In genomic region chr1:182617075-182617429, GRCh38 we compare ENCODE assay signal across 13 cellular contexts. TPM values are rescaled to one million over a fixed set of nuclear protein-coding genes. Genes with fewer than 3 reads are reported as not detected.
DNase-seq lines count a peak whose midpoint lies in the region; ATAC-seq and TF ChIP-seq lines count a peak whose summit lies in the region.
"Had no signal": no experiment of that assay in that cellular context is flagged by ENCODE, and none has a peak within 500 bp of the region (broad histone marks: within the 10 kb centered on the region; RNA-seq: fewer than 3 reads in every experiment).

No MANE protein-coding gene starts in this region.

- H3K27ac Mint-ChIP-seq in activated CD4-positive, alpha-beta T cell treated with anti-CD3 and anti-CD28 coated beads, Interleukin-2, amount 10 ng/mL, durations not matched to agents 7 days and 5 days = peak overlapping the region; percentile 56
- peak overlapping the region; percentile 47 for H3K27ac Mint-ChIP-seq in activated naive CD8-positive, alpha-beta T cell treated with anti-CD3 and anti-CD28 coated beads, Interleukin-2, amount 10 ng/mL, durations not matched to agents 7 days and 5 days

- no peak overlapping the region for H3K9ac ChIP-seq in KMS-11
- H3K9ac ChIP-seq in neuronal stem cell (ENCODE audit: low read depth, low read length, poor library complexity) = no peak overlapping the region

- peak overlapping the region; percentile 78 for H2BK12ac ChIP-seq in neuronal stem cell (ENCODE audit: low read length)

- H3K4me2 ChIP-seq in KMS-11 = peak overlapping the region; percentile 99
- H3K4me2 ChIP-seq in neuronal stem cell (ENCODE audit: insufficient read depth, low read length, poor library complexity, severe bottlenecking) = no peak overlapping the region

- no peak for DNase-seq in activated CD4-positive, alpha-beta T cell treated with anti-CD3 and anti-CD28 coated beads, Interleukin-2, amount 10 ng/mL, durations not matched to agents 7 days and 5 days
- no peak for DNase-seq in activated CD4-positive, alpha-beta T cell treated with anti-CD3 and anti-CD28 coated beads for 4 hours
- DNase-seq in activated naive CD8-positive, alpha-beta T cell treated with anti-CD3 and anti-CD28 coated beads, Interleukin-2, amount 10 ng/mL, durations not matched to agents 7 days and 5 days = no peak
- DNase-seq in neuronal stem cell (ENCODE audit: low spot score) = no peak
- DNase-seq in putamen (ENCODE audit: low spot score) = no peak
- DNase-seq in NCI-H2227 (lab: John Stamatoyannopoulos, UW; ENCODE audit: unreplicated experiment) = no peak
- DNase-seq: effector memory CD4-positive, alpha-beta T cell; spleen had no signal

- TF ChIP-seq CTCF in KMS-11 (conservative IDR thresholded peaks at IDR 0.05; ENCODE audit: low read depth, low read length) = no peak

- no CpG with 5 or more reads among the region's 2 CpGs for WGBS in neuronal stem cell (ENCODE audit: extremely low coverage in 2 of 2, insufficient read length in 2 of 2, insufficient replicate concordance in 1 of 2), 2 donors

- peak overlapping the region; percentile 0; the same call in 1 of the 2 replicates for H3K27ac ChIP-seq in KMS-11
- no peak overlapping the region for H3K27ac ChIP-seq in neuronal stem cell (replicated peaks; ENCODE audit: low read length)
- H3K27ac ChIP-seq: hepatocyte had no signal

- H3K14ac ChIP-seq in neuronal stem cell (ENCODE audit: low read length) = no peak overlapping the region

- H3K9me3 Mint-ChIP-seq in activated CD4-positive, alpha-beta T cell treated with anti-CD3 and anti-CD28 coated beads, Interleukin-2, amount 10 ng/mL, durations not matched to agents 7 days and 5 days = peaks cover 16% of the 10 kb centered on the region
- H3K9me3 Mint-ChIP-seq in activated naive CD8-positive, alpha-beta T cell treated with anti-CD3 and anti-CD28 coated beads, Interleukin-2, amount 10 ng/mL, durations not matched to agents 7 days and 5 days = peaks cover 7% of the 10 kb centered on the region

- no peak overlapping the region for H2BK5ac ChIP-seq in neuronal stem cell (ENCODE audit: low read length)

- H2AFZ ChIP-seq in KMS-11 (ENCODE audit: low read depth) (no peak overlapping the region), neuronal stem cell (ENCODE audit: low read length) (no peak overlapping the region)
- H2AFZ ChIP-seq: hepatocyte had no signal

- peak overlapping the region; percentile 22 for H3K18ac ChIP-seq in neuronal stem cell (ENCODE audit: low read length)

- POLR2A ChIA-PET in activated CD4-positive, alpha-beta T cell treated with anti-CD3 and anti-CD28 coated beads, Interleukin-2, amount 10 ng/mL, durations not matched to agents 7 days and 5 days (lab: Charles Lee) = no interaction called here
- POLR2A ChIA-PET in activated naive CD8-positive, alpha-beta T cell treated with anti-CD3 and anti-CD28 coated beads, Interleukin-2, amount 10 ng/mL, durations not matched to agents 7 days and 5 days (lab: Charles Lee) = interaction anchor here (1.0 to 3.3 kb wide), 2 partner anchors 12 to 223 kb away, joined by 3 to 32 read pairs; partner anchors contain the start of gene RGS16

- CTCF ChIA-PET in activated CD4-positive, alpha-beta T cell treated with anti-CD3 and anti-CD28 coated beads, Interleukin-2, amount 10 ng/mL, durations not matched to agents 7 days and 5 days (lab: Charles Lee) = interaction anchor here (0.9 to 2.6 kb wide), 7 partner anchors 8 to 536 kb away, joined by 3 to 11 read pairs (median 3); partner anchors contain the start of gene RGS16

- no peaks in the 10 kb centered on the region for H3K79me1 ChIP-seq in neuronal stem cell (ENCODE audit: low read depth, low read length)

- no peak overlapping the region for H3K23ac ChIP-seq in neuronal stem cell (ENCODE audit: low read depth, low read length, poor library complexity)

- no peak overlapping the region for H2BK15ac ChIP-seq in neuronal stem cell (ENCODE audit: low read length)

- H3K4me1 ChIP-seq in KMS-11 (ENCODE audit: low read depth, poor library complexity, severe bottlenecking) (peaks cover 71% of the 10 kb centered on the region), neuronal stem cell (ENCODE audit: control insufficient read depth in 2 of 2, insufficient read depth in 1 of 2, low read depth in 1 of 2, low read length in 2 of 2) (peaks cover 31 to 34% of the 10 kb centered on the region in 2 donors)

- peaks cover 40% of the 10 kb centered on the region for H3K4me1 Mint-ChIP-seq in activated CD4-positive, alpha-beta T cell treated with anti-CD3 and anti-CD28 coated beads, Interleukin-2, amount 10 ng/mL, durations not matched to agents 7 days and 5 days
- H3K4me1 Mint-ChIP-seq in activated naive CD8-positive, alpha-beta T cell treated with anti-CD3 and anti-CD28 coated beads, Interleukin-2, amount 10 ng/mL, durations not matched to agents 7 days and 5 days = peaks cover 43% of the 10 kb centered on the region

- no peak overlapping the region for H3K4ac ChIP-seq in neuronal stem cell (ENCODE audit: low read length)

- no peak for ATAC-seq in activated naive CD8-positive, alpha-beta T cell treated with anti-CD3 and anti-CD28 coated beads, Interleukin-2, amount 10 ng/mL, durations not matched to agents 7 days and 5 days (ENCODE audit: low read depth)
- no peak for ATAC-seq in GM18870 (IDR thresholded peaks at IDR 0.05; ENCODE audit: unreplicated experiment)

- H4K91ac ChIP-seq in neuronal stem cell (ENCODE audit: low read depth, low read length, poor library complexity) = no peak overlapping the region

- no peak overlapping the region for H2BK120ac ChIP-seq in neuronal stem cell (ENCODE audit: low read depth, low read length)

- no peaks in the 10 kb centered on the region for H3K36me3 ChIP-seq in KMS-11 (ENCODE audit: insufficient read depth)
- H3K36me3 ChIP-seq in neuronal stem cell (replicated peaks in 1 of 2; ENCODE audit: control insufficient read depth in 2 of 2, insufficient read depth in 2 of 2, low read length in 2 of 2) = no peaks in the 10 kb centered on the region
- H3K36me3 ChIP-seq: HAP-1, spleen had no signal

- H3K4me3 ChIP-seq in KMS-11 (IDR thresholded peaks at IDR 0.05; ENCODE audit: insufficient read depth, low read depth, low read length) (no peak overlapping the region), neuronal stem cell (ENCODE audit: low read length in 2 of 2) (no peak overlapping the region)
- H3K4me3 ChIP-seq: HAP-1, hepatocyte had no signal

- no peak overlapping the region for H2AK5ac ChIP-seq in neuronal stem cell (ENCODE audit: low read depth, low read length)

- H3K27me3 ChIP-seq in KMS-11 (ENCODE audit: insufficient read depth, low read depth) (no peaks in the 10 kb centered on the region; the same call in 1 of the 2 replicates), neuronal stem cell (ENCODE audit: control insufficient read depth in 3 of 3, insufficient read depth in 3 of 3, low read depth in 1 of 3, low read length in 3 of 3) (peaks cover 0 to 17% (median 0%) of the 10 kb centered on the region in 3 experiments)

- H3K27me3 Mint-ChIP-seq in activated CD4-positive, alpha-beta T cell treated with anti-CD3 and anti-CD28 coated beads, Interleukin-2, amount 10 ng/mL, durations not matched to agents 7 days and 5 days = peaks cover 84% of the 10 kb centered on the region
- peaks cover 62% of the 10 kb centered on the region for H3K27me3 Mint-ChIP-seq in activated naive CD8-positive, alpha-beta T cell treated with anti-CD3 and anti-CD28 coated beads, Interleukin-2, amount 10 ng/mL, durations not matched to agents 7 days and 5 days

- no peaks in the 10 kb centered on the region for H4K20me1 ChIP-seq in KMS-11 (ENCODE audit: insufficient read depth)

- no peaks in the 10 kb centered on the region for H3K79me2 ChIP-seq in KMS-11 (ENCODE audit: insufficient read depth, low read depth)
- H3K79me2 ChIP-seq: hepatocyte had no signal

- H3K36me3 Mint-ChIP-seq in activated CD4-positive, alpha-beta T cell treated with anti-CD3 and anti-CD28 coated beads, Interleukin-2, amount 10 ng/mL, durations not matched to agents 7 days and 5 days (ENCODE audit: low read depth) = peaks cover 10% of the 10 kb centered on the region
- H3K36me3 Mint-ChIP-seq in activated naive CD8-positive, alpha-beta T cell treated with anti-CD3 and anti-CD28 coated beads, Interleukin-2, amount 10 ng/mL, durations not matched to agents 7 days and 5 days = peaks cover 9% of the 10 kb centered on the region

- no peaks in the 10 kb centered on the region for H3K9me3 ChIP-seq in neuronal stem cell (replicated peaks in 1 of 2; ENCODE audit: control insufficient read depth in 2 of 2, insufficient read depth in 1 of 2, low read depth in 1 of 2, low read length in 2 of 2)
- H3K9me3 ChIP-seq: HAP-1 had no signal

- H3K4me3 Mint-ChIP-seq in activated CD4-positive, alpha-beta T cell treated with anti-CD3 and anti-CD28 coated beads, Interleukin-2, amount 10 ng/mL, durations not matched to agents 7 days and 5 days = no peak overlapping the region
- no peak overlapping the region for H3K4me3 Mint-ChIP-seq in activated naive CD8-positive, alpha-beta T cell treated with anti-CD3 and anti-CD28 coated beads, Interleukin-2, amount 10 ng/mL, durations not matched to agents 7 days and 5 days

- no peak overlapping the region for H4K8ac ChIP-seq in neuronal stem cell (ENCODE audit: low read depth, low read length)

RNA-seq across cellular contexts. Expression of gene RGS16, which starts 12.9 kb away (rescaled TPM):
- total RNA-seq in activated CD4-positive, alpha-beta T cell treated with anti-CD3 and anti-CD28 coated beads, Interleukin-2, amount 10 ng/mL, durations not matched to agents 7 days and 5 days = 1 to 10 TPM; 1.9 to 2.0 TPM
- total RNA-seq in activated naive CD8-positive, alpha-beta T cell treated with anti-CD3 and anti-CD28 coated beads, Interleukin-2, amount 10 ng/mL, durations not matched to agents 7 days and 5 days = 1 to 10 TPM; 1.4 TPM
- polyA plus RNA-seq in neuronal stem cell (2013, experiment 1 of 2) = 17.7 TPM
- polyA plus RNA-seq in neuronal stem cell (2013, experiment 2 of 2) = 17.6 TPM
- total RNA-seq: M059J had no signal

RNA-seq across cellular contexts. Expression of gene RNASEL, which starts 28.0 kb away (rescaled TPM):
- 1 to 10 TPM; 6.7 to 7.3 TPM for total RNA-seq in activated CD4-positive, alpha-beta T cell treated with anti-CD3 and anti-CD28 coated beads, Interleukin-2, amount 10 ng/mL, durations not matched to agents 7 days and 5 days
- total RNA-seq in activated naive CD8-positive, alpha-beta T cell treated with anti-CD3 and anti-CD28 coated beads, Interleukin-2, amount 10 ng/mL, durations not matched to agents 7 days and 5 days = 10 to 100 TPM; 11.4 to 13.2 TPM
- polyA plus RNA-seq in neuronal stem cell (2013, experiment 1 of 2) = 1.4 TPM
- 1.5 TPM for polyA plus RNA-seq in neuronal stem cell (2013, experiment 2 of 2)
